In the genomic region with DNA sequence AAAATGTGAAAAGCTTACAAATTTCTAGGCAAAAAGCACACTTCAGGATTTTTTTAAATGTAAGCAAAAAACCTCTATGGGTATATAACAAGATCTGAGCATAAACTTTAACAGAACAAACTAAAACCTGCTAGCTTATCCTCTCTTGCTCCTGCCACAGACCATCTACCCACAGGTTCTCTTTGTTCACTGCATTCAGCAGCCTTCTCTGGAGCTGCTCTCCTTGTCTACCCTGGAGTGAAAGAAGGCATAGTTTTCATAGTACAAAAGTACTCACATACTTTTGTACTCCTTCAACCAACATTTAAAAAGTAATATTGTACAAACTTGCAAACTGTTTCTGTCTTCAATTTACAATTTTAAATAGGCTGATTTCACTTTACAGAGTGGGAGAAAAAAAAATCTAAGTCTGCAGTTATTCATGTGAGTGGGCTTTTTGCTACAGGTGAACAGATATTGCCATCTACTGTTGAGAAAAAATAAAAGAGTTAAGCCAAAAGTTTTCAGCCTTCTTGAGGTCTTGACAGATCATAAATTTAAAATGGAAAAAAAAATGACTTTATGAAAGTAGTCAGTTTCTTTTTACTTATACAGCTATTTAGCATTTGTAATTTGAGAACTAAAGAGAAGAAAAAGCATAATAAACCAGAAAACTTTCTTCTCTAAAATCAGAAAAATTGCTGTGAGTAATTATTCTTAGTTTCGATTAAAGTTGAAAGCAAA, we compare ENCODE assay signal across 11 cellular contexts. TPM values are rescaled to one million over a fixed set of nuclear protein-coding genes. Genes with fewer than 3 reads are reported as not detected.
DNase-seq lines count a peak whose midpoint lies in the region; ATAC-seq, FAIRE-seq and TF ChIP-seq lines count a peak whose summit lies in the region.
"Had no signal": no experiment of that assay in that cellular context is flagged by ENCODE, and none has a peak within 500 bp of the region (broad histone marks: within the 10 kb centered on the region; RNA-seq: fewer than 3 reads in every experiment).

No MANE protein-coding gene starts in this region.

- no TSS peak for BruUV-seq in K562 (replicated peaks; lab: Mats Ljungman, UMichigan)

- intact Hi-C loops in K562 (cut with micrococcal nuclease) = loop anchor here (2.0 to 10.0 kb wide), 6 partner anchors 77 to 1530 kb away; no protein-coding TSS in a partner anchor
- intact Hi-C loops in activated CD4-positive, alpha-beta memory T cell treated with anti-CD3 and anti-CD28 coated beads for 36 hours (cut with micrococcal nuclease) = loop anchor here (2.0 to 10.0 kb wide), 3 partner anchors 180 to 596 kb away; no protein-coding TSS in a partner anchor

- no peak overlapping the region for H3K4me3 Mint-ChIP-seq in nephron progenitor cell
- no peak overlapping the region for H3K4me3 Mint-ChIP-seq in activated CD4-positive, alpha-beta memory T cell treated with anti-CD3 and anti-CD28 coated beads for 36 hours
- no peak overlapping the region for H3K4me3 Mint-ChIP-seq in activated naive CD8-positive, alpha-beta T cell treated with anti-CD3 and anti-CD28 coated beads, Interleukin-2, amount 50 U/mL, for 24 hours
- H3K4me3 Mint-ChIP-seq: stimulated activated naive CD8-positive, alpha-beta T cell treated with anti-CD3 and anti-CD28 coated beads, Interleukin-15, Interleukin-2, amounts not matched to agents 100 ng/mL and 50 ng/mL, for 24 hours had no signal

- peak; percentile 44; the same call in 1 of the 3 replicates for ATAC-seq in DND-41 (ENCODE audit: insufficient read depth, low read depth)
- ATAC-seq in K562 = peak; percentile 67
- ATAC-seq in activated naive CD8-positive, alpha-beta T cell treated with anti-CD3 and anti-CD28 coated beads, Interleukin-2, amount 50 U/mL, for 24 hours = no peak
- ATAC-seq in GM19328 (IDR thresholded peaks at IDR 0.05; ENCODE audit: unreplicated experiment) = no peak

- CTCF ChIA-PET in K562 (lab: Yijun Ruan, JAX; ENCODE audit: low intra/inter-chr PET ratio) = no interaction called here
- CTCF ChIA-PET in activated CD4-positive, alpha-beta memory T cell treated with anti-CD3 and anti-CD28 coated beads for 36 hours (lab: Charles Lee) = interaction anchor here (0.6 to 1.9 kb wide), 8 partner anchors 18 to 880 kb away, joined by 3 to 9 read pairs (median 3); no protein-coding TSS in a partner anchor

- H3K9me3 ChIP-seq in DND-41 (ENCODE audit: insufficient read depth, low read length, severe bottlenecking) = no peaks in the 10 kb centered on the region
- no peaks in the 10 kb centered on the region for H3K9me3 ChIP-seq in K562 (replicated peaks; ENCODE audit: control insufficient read depth, insufficient read depth, low read depth, low read length)

- H2AFZ ChIP-seq in DND-41 (ENCODE audit: low read depth, low read length) (no peak overlapping the region), K562 (ENCODE audit: low read depth, low read length) (no peak overlapping the region)

- POLR2A ChIA-PET in K562 (lab: Yijun Ruan, JAX) = interaction anchor here (1.0 kb wide), 1 partner anchor 20 kb away, joined by 4 read pairs; a partner anchor contains a TSS
- POLR2A ChIA-PET in activated CD4-positive, alpha-beta memory T cell treated with anti-CD3 and anti-CD28 coated beads for 36 hours (lab: Charles Lee) = no interaction called here

- peak overlapping the region; percentile 57 for H3K27ac Mint-ChIP-seq in nephron progenitor cell
- H3K27ac Mint-ChIP-seq in activated CD4-positive, alpha-beta memory T cell treated with anti-CD3 and anti-CD28 coated beads for 36 hours = no peak overlapping the region
- H3K27ac Mint-ChIP-seq in activated naive CD8-positive, alpha-beta T cell treated with anti-CD3 and anti-CD28 coated beads, Interleukin-2, amount 50 U/mL, for 24 hours = no peak overlapping the region
- H3K27ac Mint-ChIP-seq: stimulated activated naive CD8-positive, alpha-beta T cell treated with anti-CD3 and anti-CD28 coated beads, Interleukin-15, Interleukin-2, amounts not matched to agents 100 ng/mL and 50 ng/mL, for 24 hours had no signal

- H3K36me3 ChIP-seq in DND-41 (ENCODE audit: insufficient read depth, low read length) = no peaks in the 10 kb centered on the region
- H3K36me3 ChIP-seq in K562 (ENCODE audit: control insufficient read depth, insufficient read depth, low read length) = no peaks in the 10 kb centered on the region

- TF ChIP-seq POLR2A in K562 (conservative IDR thresholded peaks at IDR 0.05) = no peak

- no peak overlapping the region for H3K4me3 ChIP-seq in DND-41 (ENCODE audit: low read depth in 1 of 2, low read length in 2 of 2)
- H3K4me3 ChIP-seq in K562 = no peak overlapping the region

- TF ChIP-seq RAD21 in K562 (CRISPR knock-in tag; conservative IDR thresholded peaks at IDR 0.05 in 1 of 2, IDR thresholded peaks at IDR 0.05 in 1 of 2) = peak; percentile 77 to 81

- DNase-seq in DND-41 = no peak
- no peak for DNase-seq in K562 (ENCODE audit: extremely low read depth in 1 of 4, low spot score in 3 of 4)
- DNase-seq in nephron progenitor cell = no peak
- DNase-seq in activated CD4-positive, alpha-beta memory T cell treated with anti-CD3 and anti-CD28 coated beads for 36 hours = no peak
- DNase-seq in stimulated activated CD4-positive, alpha-beta T cell treated with anti-CD3 and anti-CD28 coated beads, Interleukin-2, amount 100 ng/mL, for 24 hours = no peak
- no peak for DNase-seq in activated naive CD8-positive, alpha-beta T cell treated with anti-CD3 and anti-CD28 coated beads, Interleukin-2, amount 50 U/mL, for 24 hours
- DNase-seq: NCI-H1930 had no signal

- in situ Hi-C loops in K562 (cut with MboI) = loop anchor here (10.0 kb wide), 1 partner anchor 600 kb away; no protein-coding TSS in a partner anchor

- peak; percentile 54 for FAIRE-seq in K562 (lab: Jason Lieb, UNC)

- peaks cover 17% of the 10 kb centered on the region for H3K27me3 Mint-ChIP-seq in nephron progenitor cell (ENCODE audit: low read depth, poor library complexity)
- H3K27me3 Mint-ChIP-seq in activated CD4-positive, alpha-beta memory T cell treated with anti-CD3 and anti-CD28 coated beads for 36 hours = peaks cover 19% of the 10 kb centered on the region
- peaks cover 24% of the 10 kb centered on the region for H3K27me3 Mint-ChIP-seq in activated naive CD8-positive, alpha-beta T cell treated with anti-CD3 and anti-CD28 coated beads, Interleukin-2, amount 50 U/mL, for 24 hours

- H3K9ac ChIP-seq in DND-41 (ENCODE audit: low read depth, low read length) = no peak overlapping the region
- H3K9ac ChIP-seq in K562 (ENCODE audit: insufficient read depth in 1 of 2, low read depth in 2 of 2, low read length in 2 of 2) = no peak overlapping the region

- H4K20me1 ChIP-seq in DND-41 (ENCODE audit: insufficient read depth, low read length) (no peaks in the 10 kb centered on the region; the same call in 1 of the 2 replicates), K562 (replicated peaks; ENCODE audit: control insufficient read depth, insufficient read depth, low read length) (no peaks in the 10 kb centered on the region)

- no peaks in the 10 kb centered on the region for H3K9me3 Mint-ChIP-seq in nephron progenitor cell
- H3K9me3 Mint-ChIP-seq in activated CD4-positive, alpha-beta memory T cell treated with anti-CD3 and anti-CD28 coated beads for 36 hours = no peaks in the 10 kb centered on the region
- H3K9me3 Mint-ChIP-seq in activated naive CD8-positive, alpha-beta T cell treated with anti-CD3 and anti-CD28 coated beads, Interleukin-2, amount 50 U/mL, for 24 hours = no peaks in the 10 kb centered on the region
- H3K9me3 Mint-ChIP-seq: stimulated activated naive CD8-positive, alpha-beta T cell treated with anti-CD3 and anti-CD28 coated beads, Interleukin-15, Interleukin-2, amounts not matched to agents 100 ng/mL and 50 ng/mL, for 24 hours had no signal

- H3K79me2 ChIP-seq in DND-41 (ENCODE audit: insufficient read depth, low read length) (no peaks in the 10 kb centered on the region), K562 (ENCODE audit: control insufficient read depth, insufficient read depth, low read length) (no peaks in the 10 kb centered on the region)

- H3K27me3 ChIP-seq in DND-41 (ENCODE audit: insufficient read depth, low read length, poor library complexity) = peaks cover 35% of the 10 kb centered on the region
- H3K27me3 ChIP-seq in K562 (ENCODE audit: control insufficient read depth in 2 of 2, insufficient read depth in 2 of 2, low read length in 2 of 2) = peaks cover 3 to 8% of the 10 kb centered on the region in 2 experiments; a peak in 3 of 5 replicates

- H3K4me1 Mint-ChIP-seq in nephron progenitor cell = peaks cover 7% of the 10 kb centered on the region
- H3K4me1 Mint-ChIP-seq in activated CD4-positive, alpha-beta memory T cell treated with anti-CD3 and anti-CD28 coated beads for 36 hours (ENCODE audit: low read depth) = peaks cover 11% of the 10 kb centered on the region
- H3K4me1 Mint-ChIP-seq in activated naive CD8-positive, alpha-beta T cell treated with anti-CD3 and anti-CD28 coated beads, Interleukin-2, amount 50 U/mL, for 24 hours = peaks cover 8% of the 10 kb centered on the region

- no peak for TF ChIP-seq EP300 in K562 (IDR thresholded peaks at IDR 0.05; ENCODE audit: low read length)

- no peaks in the 10 kb centered on the region for H3K36me3 Mint-ChIP-seq in nephron progenitor cell (ENCODE audit: low read depth)
- H3K36me3 Mint-ChIP-seq in activated CD4-positive, alpha-beta memory T cell treated with anti-CD3 and anti-CD28 coated beads for 36 hours = no peaks in the 10 kb centered on the region
- no peaks in the 10 kb centered on the region for H3K36me3 Mint-ChIP-seq in activated naive CD8-positive, alpha-beta T cell treated with anti-CD3 and anti-CD28 coated beads, Interleukin-2, amount 50 U/mL, for 24 hours (ENCODE audit: low read depth)

- H3K4me2 ChIP-seq in DND-41 (ENCODE audit: insufficient read depth, low read length) (no peak overlapping the region), K562 (ENCODE audit: insufficient read depth, low read length) (no peak overlapping the region)

- no peaks in the 10 kb centered on the region for H3K4me1 ChIP-seq in DND-41 (ENCODE audit: insufficient read depth, low read length)
- peaks cover 2 to 3% of the 10 kb centered on the region in 2 experiments; a peak in 2 of 5 replicates for H3K4me1 ChIP-seq in K562 (replicated peaks in 1 of 2; ENCODE audit: control insufficient read depth in 2 of 2, insufficient read depth in 2 of 2, low read length in 2 of 2)

- 60% methylated on average over 1 of the region's 1 CpG for WGBS in K562 (ENCODE audit: insufficient coverage, low coverage, missing lambda C conversion rate)

- H3K9me1 ChIP-seq in K562 (ENCODE audit: control insufficient read depth, insufficient read depth, low read length) = no peaks in the 10 kb centered on the region

- H3K27ac ChIP-seq in DND-41 (ENCODE audit: low read length) (no peak overlapping the region), K562 (ENCODE audit: extremely low read depth, low read depth, low read length) (no peak overlapping the region)

- peak; percentile 51 for TF ChIP-seq CTCF in DND-41 (IDR thresholded peaks at IDR 0.05; ENCODE audit: borderline replicate concordance, extremely low read depth, low read length, poor library complexity, severe bottlenecking)
- peak; percentile 57; the same call in 1 of the 2 replicates for TF ChIP-seq CTCF in LNCAP (IDR thresholded peaks at IDR 0.05)
- TF ChIP-seq CTCF in K562 (IDR thresholded peaks at IDR 0.05 in 2 of 3, conservative IDR thresholded peaks at IDR 0.05 in 1 of 3; ENCODE audit: insufficient read depth in 2 of 3, low read depth in 1 of 3, low read length in 3 of 3) = peak in 2 of 3 experiments; percentile 35 to 68; a peak in 4 of 6 replicates
- TF ChIP-seq CTCF in nephron progenitor cell (IDR thresholded peaks at IDR 0.05) = peak; percentile 35

RNA-seq across cellular contexts. Expression of a gene that starts 20.4 kb away (rescaled TPM):
- 36.3 and 90.3 TPM in 2 replicates for total RNA-seq in K562 (2011; cell fraction: chromatin; rRNA removed; ENCODE audit: low replicate concordance)
- total RNA-seq in K562 (2011; cell fraction: nucleolus; rRNA removed) = 789 and 987 TPM in 2 replicates
- total RNA-seq in K562 (2011; cell fraction: nucleoplasm; rRNA removed) = 251 and 255 TPM in 2 replicates
- total RNA-seq in K562 (2014; rRNA removed) (234 and 350 TPM in 2 replicates), K562 (2014; rRNA removed; fragmentation: Illumina TruSeq; extraction: Trizol) (13.5 and 26.5 TPM in 2 replicates), K562 (2015; rRNA removed; fragmentation: Illumina TruSeq; extraction: Trizol) (65.2 and 65.5 TPM in 2 replicates), K562 (2021) (21.6 and 29.3 TPM in 2 replicates)
- polyA plus RNA-seq in K562 (2011; rRNA removed) (0.82 and 1.7 TPM in 2 replicates), K562 (2014; fragmentation: Illumina TruSeq; extraction: Trizol) (not detected in 2 replicates), K562 (2014; fragmentation: Nextera tagmentation; extraction: Ambion mirVana) (not detected), K562 (2014; rRNA removed) (0.77 TPM in 1 of 2 replicates, not detected in the other)
- polyA plus RNA-seq in K562 (2011; cell fraction: cytosol; rRNA removed) = 0.66 and 2.5 TPM in 2 replicates
- polyA plus RNA-seq in K562 (2011; cell fraction: nucleus; rRNA removed) = 6.7 and 48.0 TPM in 2 replicates
- polyA plus RNA-seq in K562 (2012) = 0.21 TPM in 1 of 2 replicates, not detected in the other
- polyA minus RNA-seq in K562 (2011; rRNA and poly(A)+ RNA removed) = 6.8 and 12.0 TPM in 2 replicates
- 114 and 120 TPM in 2 replicates for polyA minus RNA-seq in K562 (2011; cell fraction: cytosol; rRNA and poly(A)+ RNA removed)
- polyA minus RNA-seq in K562 (2011; cell fraction: nucleus; rRNA and poly(A)+ RNA removed) = 597 and 952 TPM in 2 replicates
- total RNA-seq in activated CD4-positive, alpha-beta memory T cell treated with anti-CD3 and anti-CD28 coated beads for 36 hours = 10 to 100 TPM; 11.5 to 19.2 TPM

RNA-seq across cellular contexts. Expression of a gene that starts 24.9 kb away (rescaled TPM):
- 0.48 TPM in 1 of 2 replicates, not detected in the other for total RNA-seq in K562 (2011; cell fraction: chromatin; rRNA removed; ENCODE audit: low replicate concordance)
- total RNA-seq in K562 (2011; cell fraction: nucleolus; rRNA removed) = 0.17 and 0.26 TPM in 2 replicates
- not detected in 2 replicates for total RNA-seq in K562 (2011; cell fraction: nucleoplasm; rRNA removed)
- total RNA-seq in K562 (2014; rRNA removed) (0.12 TPM in 1 of 2 replicates, not detected in the other), K562 (2014; rRNA removed; fragmentation: Illumina TruSeq; extraction: Trizol) (0.11 TPM in 1 of 2 replicates, not detected in the other), K562 (2015; rRNA removed; fragmentation: Illumina TruSeq; extraction: Trizol) (0.07 and 0.11 TPM in 2 replicates), K562 (2021) (not detected in 2 replicates)
- polyA plus RNA-seq in K562 (2011; rRNA removed) (0.04 and 0.06 TPM in 2 replicates), K562 (2014; fragmentation: Illumina TruSeq; extraction: Trizol) (0.06 and 0.10 TPM in 2 replicates), K562 (2014; fragmentation: Nextera tagmentation; extraction: Ambion mirVana) (not detected), K562 (2014; rRNA removed) (not detected in 2 replicates)
- 0.03 TPM in 1 of 2 replicates, not detected in the other for polyA plus RNA-seq in K562 (2011; cell fraction: cytosol; rRNA removed)
- polyA plus RNA-seq in K562 (2011; cell fraction: nucleus; rRNA removed) = 0.06 and 0.10 TPM in 2 replicates
- polyA plus RNA-seq in K562 (2012) = 0.05 TPM in 1 of 2 replicates, not detected in the other
- 0.09 and 0.14 TPM in 2 replicates for polyA minus RNA-seq in K562 (2011; rRNA and poly(A)+ RNA removed)
- not detected in 2 replicates for polyA minus RNA-seq in K562 (2011; cell fraction: cytosol; rRNA and poly(A)+ RNA removed)
- 0.44 TPM in 1 of 2 replicates, not detected in the other for polyA minus RNA-seq in K562 (2011; cell fraction: nucleus; rRNA and poly(A)+ RNA removed)
- total RNA-seq in activated CD4-positive, alpha-beta memory T cell treated with anti-CD3 and anti-CD28 coated beads for 36 hours = 1 to 10 TPM in 1 of 2 experiments, under 1 TPM in 1; 0.76 to 1.0 TPM
- total RNA-seq: mononuclear cell had no signal

RNA-seq across cellular contexts. Expression of a gene that starts 28.7 kb away (rescaled TPM):
- 13.7 and 39.3 TPM in 2 replicates for total RNA-seq in K562 (2011; cell fraction: chromatin; rRNA removed; ENCODE audit: low replicate concordance)
- 6.8 and 10.4 TPM in 2 replicates for total RNA-seq in K562 (2011; cell fraction: nucleolus; rRNA removed)
- 14.0 and 21.1 TPM in 2 replicates for total RNA-seq in K562 (2011; cell fraction: nucleoplasm; rRNA removed)
- 10.4 and 11.1 TPM in 2 replicates for total RNA-seq in K562 (2014; rRNA removed)
- total RNA-seq in K562 (2014; rRNA removed; fragmentation: Illumina TruSeq; extraction: Trizol) = 21.3 TPM in 2 replicates
- 20.0 and 21.5 TPM in 2 replicates for total RNA-seq in K562 (2015; rRNA removed; fragmentation: Illumina TruSeq; extraction: Trizol)
- 12.3 and 13.6 TPM in 2 replicates for total RNA-seq in K562 (2021)
- polyA plus RNA-seq in K562 (2011; rRNA removed) = 23.1 and 27.8 TPM in 2 replicates
- 3.6 and 8.2 TPM in 2 replicates for polyA plus RNA-seq in K562 (2011; cell fraction: cytosol; rRNA removed)
- 14.7 and 22.7 TPM in 2 replicates for polyA plus RNA-seq in K562 (2011; cell fraction: nucleus; rRNA removed)
- polyA plus RNA-seq in K562 (2012) = 9.2 and 11.0 TPM in 2 replicates
- 14.3 and 16.7 TPM in 2 replicates for polyA plus RNA-seq in K562 (2014; fragmentation: Illumina TruSeq; extraction: Trizol)
- polyA plus RNA-seq in K562 (2014; fragmentation: Nextera tagmentation; extraction: Ambion mirVana) = 10 to 100 TPM; 25.0 to 35.7 TPM
- polyA plus RNA-seq in K562 (2014; rRNA removed) = 11.8 and 13.4 TPM in 2 replicates
- 42.2 and 52.2 TPM in 2 replicates for polyA minus RNA-seq in K562 (2011; rRNA and poly(A)+ RNA removed)
- 9.0 and 10.6 TPM in 2 replicates for polyA minus RNA-seq in K562 (2011; cell fraction: cytosol; rRNA and poly(A)+ RNA removed)
- polyA minus RNA-seq in K562 (2011; cell fraction: nucleus; rRNA and poly(A)+ RNA removed) = 13.3 and 22.7 TPM in 2 replicates
- total RNA-seq in activated CD4-positive, alpha-beta memory T cell treated with anti-CD3 and anti-CD28 coated beads for 36 hours = 10 to 100 TPM; 12.8 to 14.0 TPM

Comparison
In these comparisons a context has a peak if more than half of its experiments do, and no peak if none do; other contexts are left out.
1. ATAC-seq: peak in DND-41 (single experiment) and K562 (single experiment); none in activated naive CD8-positive, alpha-beta T cell treated with anti-CD3 and anti-CD28 coated beads, Interleukin-2, amount 50 U/mL, for 24 hours (single experiment) and GM19328 (single experiment).
2. Peak in every context shown above with its lines, with median percentiles within 50 percentile points of each other: CTCF ChIP-seq.